In genomic region chr4:88661724-88662123, GRCh38 we compare ENCODE assay signal across 15 cellular contexts. TPM values are rescaled to one million over a fixed set of nuclear protein-coding genes. Genes with fewer than 3 reads are reported as not detected.
DNase-seq lines count a peak whose midpoint lies in the region; ATAC-seq, FAIRE-seq and TF ChIP-seq lines count a peak whose summit lies in the region.
"Had no signal": no experiment of that assay in that cellular context is flagged by ENCODE, and none has a peak within 500 bp of the region (broad histone marks: within the 10 kb centered on the region; RNA-seq: fewer than 3 reads in every experiment).

No MANE protein-coding gene starts in this region.

- H3K9me1 ChIP-seq in endothelial cell of umbilical vein (replicated peaks; ENCODE audit: control insufficient read depth, extremely low read depth, insufficient read depth, low read length), result no peaks in the 10 kb centered on the region

- H4K8ac ChIP-seq in trophoblast cell (ENCODE audit: low read depth, low read length), result no peak overlapping the region

- no peak overlapping the region for H4K12ac ChIP-seq in trophoblast cell (ENCODE audit: low read depth, low read length)

- no peaks in the 10 kb centered on the region for H3K79me1 ChIP-seq in trophoblast cell (ENCODE audit: low read length)

- peak overlapping the region; percentile 23 for H3K18ac ChIP-seq in trophoblast cell (ENCODE audit: low read length)

- intact Hi-C loops in PC-9 (cut with micrococcal nuclease; ENCODE audit: unreplicated experiment) (no loop called here), endothelial cell of umbilical vein (cut with micrococcal nuclease) (no loop called here), left ventricle myocardium superior (cut with micrococcal nuclease) (no loop called here)

- BruUV-seq in PC-9 (replicated peaks; lab: Mats Ljungman, UMichigan), result no TSS peak
- BruUV-seq in endothelial cell of umbilical vein (replicated peaks; lab: Mats Ljungman, UMichigan), result no TSS peak

- POLR2A ChIA-PET in PC-9 (lab: Charles Lee; ENCODE audit: unreplicated experiment), result interaction anchor here (0.6 kb wide), 1 partner anchor 131 kb away, joined by 6 read pairs; no protein-coding TSS in a partner anchor
- POLR2A ChIA-PET in endothelial cell of umbilical vein (lab: Charles Lee), result no interaction called here

- peaks cover 31% of the 10 kb centered on the region for H3K4me1 ChIP-seq in PC-9 (replicated peaks; ENCODE audit: insufficient read depth)
- peaks cover 20% of the 10 kb centered on the region for H3K4me1 ChIP-seq in endothelial cell of umbilical vein (ENCODE audit: control insufficient read depth, extremely low read depth, insufficient read depth, low read length)
- H3K4me1 ChIP-seq in trophoblast cell (ENCODE audit: control insufficient read depth in 1 of 2, insufficient read depth in 2 of 2, low read length in 2 of 2), result peaks cover 3 to 5% of the 10 kb centered on the region in 2 experiments

- WGBS in trophoblast cell (ENCODE audit: extremely low coverage, insufficient coverage, insufficient read length), result no CpG with 5 or more reads among the region's 2 CpGs

- H3K4ac ChIP-seq in trophoblast cell (ENCODE audit: low read depth, low read length), result no peak overlapping the region

- H4K20me1 ChIP-seq in PC-9 (ENCODE audit: insufficient read depth) (no peaks in the 10 kb centered on the region), endothelial cell of umbilical vein (replicated peaks; ENCODE audit: control insufficient read depth, extremely low read depth, insufficient read depth, low read length) (no peaks in the 10 kb centered on the region)

- no peak overlapping the region for H2BK120ac ChIP-seq in trophoblast cell (ENCODE audit: insufficient read depth, low read length, poor library complexity)

- CTCF ChIA-PET in PC-9 (lab: Charles Lee) (interaction anchor here (1.0 kb wide), 1 partner anchor 122 kb away, joined by 3 read pairs; no protein-coding TSS in a partner anchor), endothelial cell of umbilical vein (lab: Charles Lee) (interaction anchor here (0.9 to 4.7 kb wide), 5 partner anchors 11 to 135 kb away, joined by 4 to 59 read pairs (median 9); no protein-coding TSS in a partner anchor)

- no peaks in the 10 kb centered on the region for H3K36me3 ChIP-seq in PC-9 (ENCODE audit: low read depth)
- no peaks in the 10 kb centered on the region for H3K36me3 ChIP-seq in endothelial cell of umbilical vein (ENCODE audit: control insufficient read depth in 2 of 2, extremely low read depth in 1 of 2, insufficient read depth in 2 of 2, low read length in 2 of 2)
- no peaks in the 10 kb centered on the region for H3K36me3 ChIP-seq in trophoblast cell (ENCODE audit: control insufficient read depth in 1 of 2, insufficient read depth in 2 of 2, low read length in 2 of 2)

- peak overlapping the region; percentile 80 for H2BK12ac ChIP-seq in trophoblast cell (ENCODE audit: low read length)

- peak overlapping the region; percentile 76 for H3K27ac ChIP-seq in PC-9
- H3K27ac ChIP-seq in endothelial cell of umbilical vein (ENCODE audit: insufficient read depth, low read depth, low read length), result peak overlapping the region; percentile 6
- H3K27ac ChIP-seq in trophoblast cell (ENCODE audit: low read depth, low read length), result no peak overlapping the region
- H3K27ac ChIP-seq: parathyroid adenoma had no signal

- H3K4me3 ChIP-seq in PC-9, result no peak overlapping the region
- H3K4me3 ChIP-seq in endothelial cell of umbilical vein (replicated peaks in 1 of 3; ENCODE audit: insufficient read depth in 1 of 3, low read depth in 1 of 3, low read length in 3 of 3), result no peak overlapping the region
- H3K4me3 ChIP-seq in trophoblast cell (ENCODE audit: low read depth, low read length), result no peak overlapping the region

- H3K9me2 ChIP-seq in PC-9 (ENCODE audit: insufficient read depth), result no peaks in the 10 kb centered on the region; the same call in 1 of the 2 replicates

- no peak overlapping the region for H3K23ac ChIP-seq in trophoblast cell (ENCODE audit: low read length)

- no peak overlapping the region for H2BK5ac ChIP-seq in trophoblast cell (ENCODE audit: low read depth, low read length, poor library complexity)

- TF ChIP-seq CTCF in D721Med (IDR thresholded peaks at IDR 0.05; ENCODE audit: insufficient read depth, missing control alignments) (no peak), PC-9 (conservative IDR thresholded peaks at IDR 0.05) (no peak), endothelial cell of umbilical vein (IDR thresholded peaks at IDR 0.05; ENCODE audit: extremely low read depth in 1 of 2, insufficient read depth in 1 of 2, low read depth in 1 of 2, low read length in 2 of 2) (no peak)

- H3K79me2 ChIP-seq in PC-9 (ENCODE audit: low read depth) (no peaks in the 10 kb centered on the region), endothelial cell of umbilical vein (ENCODE audit: control insufficient read depth, insufficient read depth, low read length) (no peaks in the 10 kb centered on the region), trophoblast cell (ENCODE audit: control insufficient read depth, insufficient read depth, low read length, poor library complexity) (no peaks in the 10 kb centered on the region)
- H3K79me2 ChIP-seq: parathyroid adenoma had no signal

- dilution Hi-C loops in endothelial cell of umbilical vein (cut with MboI; ENCODE audit: extremely low pct_ligation_motif_present, low sequenced_read_pairs), result no loop called here

- H4K91ac ChIP-seq in trophoblast cell (ENCODE audit: low read depth, low read length), result no peak overlapping the region

- no peak for TF ChIP-seq POLR2A in endothelial cell of umbilical vein (IDR thresholded peaks at IDR 0.05; ENCODE audit: low read depth, low read length)

- FAIRE-seq in D721Med (lab: Jason Lieb, UNC) (peak; percentile 78), endothelial cell of umbilical vein (lab: Jason Lieb, UNC) (peak; percentile 63)

- no peak overlapping the region for H3K9ac ChIP-seq in endothelial cell of umbilical vein (replicated peaks; ENCODE audit: extremely low read depth, insufficient read depth, low read length)
- no peak overlapping the region for H3K9ac ChIP-seq in trophoblast cell (ENCODE audit: low read length)
- H3K9ac ChIP-seq: parathyroid adenoma had no signal

- no peak overlapping the region for H2AFZ ChIP-seq in PC-9
- H2AFZ ChIP-seq in endothelial cell of umbilical vein (ENCODE audit: low read depth, low read length), result no peak overlapping the region
- H2AFZ ChIP-seq in trophoblast cell (ENCODE audit: insufficient read depth, low read length, poor library complexity), result no peak overlapping the region
- H2AFZ ChIP-seq: parathyroid adenoma had no signal

- no peak for ATAC-seq in left ventricle myocardium superior
- ATAC-seq: stimulated activated effector memory CD8-positive, alpha-beta T cell treated with anti-CD3 and anti-CD28 coated beads, Interleukin-12 subunit alpha, Interleukin-12 subunit beta, amount 100 ng/mL, for 72 hours had no signal

- H3K27me3 ChIP-seq in PC-9 (ENCODE audit: insufficient read depth, low read depth) (no peaks in the 10 kb centered on the region), endothelial cell of umbilical vein (ENCODE audit: control insufficient read depth in 2 of 2, insufficient read depth in 2 of 2, low read length in 2 of 2) (no peaks in the 10 kb centered on the region), trophoblast cell (ENCODE audit: insufficient read depth, low read length) (no peaks in the 10 kb centered on the region)

- no peak overlapping the region for H2AK5ac ChIP-seq in trophoblast cell (ENCODE audit: low read length)

- H3K9me3 ChIP-seq in PC-9 (ENCODE audit: insufficient read depth, low read depth) (no peaks in the 10 kb centered on the region), endothelial cell of umbilical vein (replicated peaks; ENCODE audit: control insufficient read depth, insufficient read depth, low read length) (no peaks in the 10 kb centered on the region), trophoblast cell (ENCODE audit: insufficient read depth, low read depth, low read length) (no peaks in the 10 kb centered on the region)

- H3K4me2 ChIP-seq in PC-9 (peak overlapping the region; percentile 42), endothelial cell of umbilical vein (ENCODE audit: insufficient read depth, low read length) (no peak overlapping the region), trophoblast cell (ENCODE audit: low read length) (no peak overlapping the region)

- no peak for DNase-seq in D721Med (ENCODE audit: insufficient read length, low spot score)
- peak in 1 of 2 experiments; percentile 78 for DNase-seq in PC-9
- DNase-seq in endothelial cell of umbilical vein (ENCODE audit: low read depth, low spot score), result peak; percentile 63
- no peak for DNase-seq in trophoblast cell
- no peak for DNase-seq in HPDE6-E6E7 (ENCODE audit: extremely low spot score)
- DNase-seq in NCI-H510A treated with DMSO at 0.1 percent for 48 hours (lab: John Stamatoyannopoulos, UW), result no peak
- no peak for DNase-seq in left ventricle myocardium superior
- DNase-seq in cerebellar cortex (ENCODE audit: low spot score), result no peak
- DNase-seq: CD4-positive, alpha-beta T cell; hypothalamus; KBM-7; NCI-H526 treated with DMSO at 0.1 percent for 48 hours; SHP77 had no signal

- H3F3A ChIP-seq in PC-9 (ENCODE audit: insufficient read depth, low read depth), result peaks cover 5% of the 10 kb centered on the region; the same call in 1 of the 2 replicates

- peak overlapping the region; percentile 5 for H3K14ac ChIP-seq in trophoblast cell (ENCODE audit: low read length)

TF ChIP-seq in endothelial cell of umbilical vein, 7 proteins besides CTCF, POLR2A, EP300 and RAD21:
- TF ChIP-seq GATA2 (IDR thresholded peaks at IDR 0.05; ENCODE audit: insufficient read depth, insufficient read length, low read depth, low read length) (no peak), MYC (IDR thresholded peaks at IDR 0.05; ENCODE audit: low read depth, low read length) (no peak), JUN (IDR thresholded peaks at IDR 0.05; ENCODE audit: borderline replicate concordance, insufficient read depth, insufficient read length, low read depth) (peak; percentile 17), FOS (IDR thresholded peaks at IDR 0.05; ENCODE audit: borderline replicate concordance, insufficient read depth, low read length) (peak; percentile 49)

RNA-seq across cellular contexts. Expression of gene NAP1L5, which starts 35.9 kb away (rescaled TPM):
- 0.28 and 0.37 TPM in 2 replicates for total RNA-seq in PC-9 (2021)
- 6.1 and 7.6 TPM in 2 replicates for total RNA-seq in endothelial cell of umbilical vein
- 2.1 and 3.4 TPM in 2 replicates for polyA plus RNA-seq in endothelial cell of umbilical vein
- 6.3 and 6.4 TPM in 2 replicates for polyA plus RNA-seq in endothelial cell of umbilical vein (2011; cell fraction: cytosol; rRNA removed)
- polyA plus RNA-seq in endothelial cell of umbilical vein (2011; cell fraction: nucleus; rRNA removed), result 1.9 and 2.8 TPM in 2 replicates
- 8.1 and 13.9 TPM in 2 replicates for polyA plus RNA-seq in endothelial cell of umbilical vein (2012)
- polyA minus RNA-seq in endothelial cell of umbilical vein, result 1.4 and 2.2 TPM in 2 replicates
- polyA minus RNA-seq in endothelial cell of umbilical vein (2011; cell fraction: cytosol; rRNA and poly(A)+ RNA removed), result not detected
- polyA minus RNA-seq in endothelial cell of umbilical vein (2011; cell fraction: nucleus; rRNA and poly(A)+ RNA removed), result 0.91 and 1.7 TPM in 2 replicates
- 2.1 and 2.3 TPM in 2 replicates for polyA plus RNA-seq in trophoblast cell (2013)
- 1.6 TPM for total RNA-seq in left ventricle myocardium superior
